ENCODE assay signal across 1 cellular context in the genomic region with DNA sequence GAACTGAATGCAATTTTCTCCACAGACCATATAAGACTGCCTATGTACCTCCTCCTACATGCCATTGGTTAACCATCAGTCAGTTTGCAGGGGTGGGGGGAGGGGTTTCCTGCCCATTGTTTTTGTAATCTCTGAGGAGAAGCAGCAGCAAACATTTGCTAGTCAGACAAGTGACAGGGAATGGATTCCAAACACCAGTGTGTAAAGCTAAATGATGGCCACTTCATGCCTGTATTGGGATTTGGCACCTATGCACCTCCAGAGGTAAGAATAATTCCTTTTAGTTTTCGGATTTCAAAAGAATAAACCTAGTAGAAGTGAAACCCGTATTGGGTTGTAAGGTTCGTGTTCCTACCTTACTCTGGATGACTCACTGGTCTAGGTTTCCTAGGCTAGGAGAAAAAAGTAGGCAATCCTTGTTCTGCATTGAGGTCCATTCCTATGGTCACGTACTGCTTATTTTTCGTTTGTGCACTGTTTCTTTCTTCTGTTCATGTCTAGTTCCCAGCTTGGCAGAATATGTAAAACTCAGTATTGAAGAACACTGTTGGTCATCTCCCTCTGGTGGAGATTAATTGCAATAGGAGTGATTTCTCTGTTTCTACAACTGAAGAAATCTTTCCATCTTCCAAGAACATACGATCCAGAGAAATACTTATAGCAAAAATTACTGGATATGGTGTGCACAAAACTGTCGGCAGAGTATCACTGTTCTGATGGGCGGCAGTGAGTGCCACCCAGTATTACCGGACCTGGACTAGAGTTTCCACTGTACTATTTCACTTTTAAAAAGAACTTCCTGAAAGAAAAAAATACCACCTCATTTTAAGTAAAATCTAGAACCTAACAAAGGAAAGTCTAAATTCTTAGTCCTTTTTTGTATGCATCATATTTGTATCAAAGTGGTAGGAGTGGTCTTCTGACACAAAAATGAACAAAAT.
TF ChIP-seq lines count a peak whose summit lies in the region.

Gene AKR1C3, plus strand, starts transcription at position 150 of the 941 bp plus-strand sequence. Its CDS starts 31 bp downstream, at position 181.

TF ChIP-seq in IMR-90, 13 proteins besides CTCF, POLR2A, EP300 and RAD21 (continued from another document):
- TF ChIP-seq NFE2L2 (IDR thresholded peaks at IDR 0.05; ENCODE audit: low read depth, low read length): no peak
TF ChIP-seq in IMR-90: peak in this region for 1.
